14 cellular contexts compared by ENCODE assay signal in genomic region chr14:90696728-90697127, GRCh38.
DNase-seq lines count a peak whose midpoint lies in the region; ATAC-seq, FAIRE-seq and TF ChIP-seq lines count a peak whose summit lies in the region.
"Had no signal": no experiment of that assay in that cellular context is flagged by ENCODE, and none has a peak within 500 bp of the region (broad histone marks: within the 10 kb centered on the region; RNA-seq: fewer than 3 reads in every experiment).

No MANE protein-coding gene starts in this region.

- WGBS in testis, 2 donors, result 53 to 67% methylated on average over 4 of the region's 4 CpGs
- 61 to 78% (median 73%) methylated on average over 4 of the region's 4 CpGs for WGBS in small intestine, 3 donors

- peaks cover 4% of the 10 kb centered on the region for H3K4me1 ChIP-seq in testis
- H3K4me1 ChIP-seq in small intestine (ENCODE audit: control insufficient read depth in 2 of 2, insufficient read depth in 1 of 2, low read depth in 1 of 2, low read length in 1 of 2), result no peaks in the 10 kb centered on the region

- H3K36me3 ChIP-seq in testis (ENCODE audit: low read depth, missing control alignments), result no peaks in the 10 kb centered on the region
- no peaks in the 10 kb centered on the region for H3K36me3 ChIP-seq in small intestine (ENCODE audit: control insufficient read depth in 2 of 2, insufficient read depth in 2 of 2, low read length in 2 of 2)

- DNase-seq in NCI-H2107 treated with DMSO at 0.1 percent for 48 hours (lab: John Stamatoyannopoulos, UW; ENCODE audit: unreplicated experiment) (peak; percentile 55), NCI-H2107 (lab: John Stamatoyannopoulos, UW) (no peak), midbrain (lab: John Stamatoyannopoulos, UW) (peak; percentile 14), testis (no peak), small intestine (no peak)
- DNase-seq: CD8-positive, alpha-beta memory T cell; NCI-H1694 treated with DMSO at 0.1 percent for 48 hours had no signal

- H3K4me3 ChIP-seq in testis (no peak overlapping the region), small intestine (ENCODE audit: low read depth in 1 of 2, low read length in 2 of 2) (no peak overlapping the region)

- no peak for FAIRE-seq in small intestine (lab: Jason Lieb, UNC)
- FAIRE-seq: A204.1, GM12892 had no signal

- TF ChIP-seq POLR2A in testis (IDR thresholded peaks at IDR 0.05), result no peak

- intact Hi-C loops in testis (cut with DNase I; ENCODE audit: low total_unique reads), result loop anchor here (5.0 kb wide), 1 partner anchor 294 kb away; no protein-coding TSS in a partner anchor

- H3K27me3 ChIP-seq in testis (no peaks in the 10 kb centered on the region), small intestine (ENCODE audit: control insufficient read depth in 2 of 2, insufficient read depth in 2 of 2, low read length in 2 of 2) (no peaks in the 10 kb centered on the region)

- TF ChIP-seq CTCF in testis (IDR thresholded peaks at IDR 0.05), result no peak

- H3K9me3 ChIP-seq in testis (no peaks in the 10 kb centered on the region), small intestine (ENCODE audit: control insufficient read depth, low read depth) (no peaks in the 10 kb centered on the region)

- ATAC-seq in GM19328 (IDR thresholded peaks at IDR 0.05; ENCODE audit: unreplicated experiment) (no peak), HG02610 (IDR thresholded peaks at IDR 0.05; ENCODE audit: unreplicated experiment) (no peak)

- peak overlapping the region; percentile 83 for H3K27ac ChIP-seq in cingulate gyrus (ENCODE audit: low read depth, low read length)
- peak overlapping the region; percentile 26 to 47 for H3K27ac ChIP-seq in testis
- H3K27ac ChIP-seq in small intestine (ENCODE audit: low read depth in 1 of 2, low read length in 1 of 2), result no peak overlapping the region
- H3K27ac ChIP-seq: HL-60, KMS-11 had no signal

Comparison
In these comparisons a context has a peak if more than half of its experiments do, and no peak if none do; other contexts are left out.
1. DNase-seq: peak in NCI-H2107 treated with DMSO at 0.1 percent for 48 hours (single experiment) and midbrain (single experiment); none in NCI-H2107 (single experiment), testis (single experiment) and small intestine (single experiment).
2. H3K27ac ChIP-seq: peak in cingulate gyrus (single experiment) and testis (2 of 2); none in small intestine (0 of 2).